ENCODE assay signal across 1 cellular context in genomic region chr11:65851083-65851579, GRCh38.
A peak's percentile ranks its signal among the peaks of the same experiment; 100 is the strongest.
TF ChIP-seq lines count a peak whose summit lies in the region.

No MANE protein-coding gene starts in this region.

TF ChIP-seq in WTC11, 78 proteins besides CTCF, POLR2A, EP300 and RAD21 (continued from another document):
- TF ChIP-seq ZNF281 (CRISPR knock-in tag; IDR thresholded peaks at IDR 0.05) (0 out of 2 replicates have a peak, but pooled peaks have one; percentile 35), ETV6 (CRISPR knock-in tag; IDR thresholded peaks at IDR 0.05) (0 out of 2 replicates have a peak, but pooled peaks have one; percentile 62), AR (CRISPR knock-in tag; IDR thresholded peaks at IDR 0.05) (peak; percentile 61; the same call in 1 of the 2 replicates), ATF3 (CRISPR knock-in tag; conservative IDR thresholded peaks at IDR 0.05) (no peak), SMAD3 (CRISPR knock-in tag; IDR thresholded peaks at IDR 0.05; ENCODE audit: borderline replicate concordance) (no peak)
TF ChIP-seq in WTC11: peak in this region for 4.
